In genomic region chr6:141986457-141986856, GRCh38 we compare ENCODE assay signal across 2 cellular contexts.
TF ChIP-seq lines count a peak whose summit lies in the region.

No MANE protein-coding gene starts in this region.

TF ChIP-seq in GM23338, 12 proteins besides CTCF, POLR2A, EP300 and RAD21 (continued from another document):
- TF ChIP-seq ZNF462 (CRISPR knock-in tag; IDR thresholded peaks at IDR 0.05) (no peak), EZH2phosphoT487 (IDR thresholded peaks at IDR 0.05; ENCODE audit: unreplicated experiment) (no peak), EZH2 (IDR thresholded peaks at IDR 0.05; ENCODE audit: low read depth, unreplicated experiment) (no peak), JUNB (IDR thresholded peaks at IDR 0.05; ENCODE audit: unreplicated experiment) (no peak), POLR2AphosphoS5 (IDR thresholded peaks at IDR 0.05; ENCODE audit: low read depth) (no peak), ZNF331 (CRISPR knock-in tag; IDR thresholded peaks at IDR 0.05; ENCODE audit: low read depth) (no peak), ZNF114 (CRISPR knock-in tag; IDR thresholded peaks at IDR 0.05) (no peak), NANOG (IDR thresholded peaks at IDR 0.05; ENCODE audit: borderline replicate concordance) (no peak)

TF ChIP-seq in WTC11, 78 proteins besides CTCF, POLR2A, EP300 and RAD21 (continued from another document):
- TF ChIP-seq ATF3 (CRISPR knock-in tag; conservative IDR thresholded peaks at IDR 0.05) (no peak), IRF1 (CRISPR knock-in tag; IDR thresholded peaks at IDR 0.05) (no peak), ARID4B (CRISPR knock-in tag; IDR thresholded peaks at IDR 0.05; ENCODE audit: borderline replicate concordance) (no peak), SMAD3 (CRISPR knock-in tag; IDR thresholded peaks at IDR 0.05; ENCODE audit: borderline replicate concordance) (no peak), TP53 (CRISPR knock-in tag; IDR thresholded peaks at IDR 0.05) (no peak), ZBTB43 (CRISPR knock-in tag; IDR thresholded peaks at IDR 0.05) (no peak), ZNF121 (CRISPR knock-in tag; IDR thresholded peaks at IDR 0.05) (no peak), NFATC4 (CRISPR knock-in tag; IDR thresholded peaks at IDR 0.05) (no peak)
